ENCODE assay signal across 20 cellular contexts in the genomic region with DNA sequence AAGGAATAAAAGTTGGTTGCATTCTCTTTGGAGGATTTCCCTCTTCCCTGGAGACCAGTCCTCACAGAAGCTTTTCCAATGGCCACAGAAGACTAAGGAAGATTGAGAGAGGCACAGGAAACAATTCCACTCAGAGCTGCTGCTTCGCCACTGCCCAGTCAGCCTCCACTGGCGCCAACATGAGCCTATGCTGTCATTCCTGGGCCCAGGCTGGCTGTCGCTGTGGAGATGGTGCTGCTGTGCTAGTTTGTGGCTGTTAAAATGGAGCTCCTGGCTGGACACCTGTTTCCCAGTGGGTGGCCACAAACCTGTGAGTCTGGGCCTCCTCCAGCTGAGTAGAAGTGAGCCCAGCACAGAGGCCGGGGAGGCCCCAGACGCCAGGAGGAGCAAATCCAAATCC. TPM values are rescaled to one million over a fixed set of nuclear protein-coding genes. Genes with fewer than 3 reads are reported as not detected.
A peak's percentile ranks its signal among the peaks of the same experiment; 100 is the strongest.
DNase-seq lines count a peak whose midpoint lies in the region; ATAC-seq and TF ChIP-seq lines count a peak whose summit lies in the region.
"Had no signal": no experiment of that assay in that cellular context is flagged by ENCODE, and none has a peak within 500 bp of the region (broad histone marks: within the 10 kb centered on the region; RNA-seq: fewer than 3 reads in every experiment).

No MANE protein-coding gene starts in this region.

- H3K4me3 ChIP-seq in SJCRH30, result no peak overlapping the region
- H3K4me3 ChIP-seq in dorsolateral prefrontal cortex, result no peak overlapping the region
- H3K4me3 ChIP-seq in esophagus squamous epithelium, result no peak overlapping the region
- H3K4me3 ChIP-seq: GM23338, MG63 had no signal

- H3K4me1 ChIP-seq in SJCRH30, result no peaks in the 10 kb centered on the region
- H3K4me1 ChIP-seq in esophagus squamous epithelium, result peaks cover 0 to 14% (median 9%) of the 10 kb centered on the region in 3 donors

- H3K9me3 ChIP-seq in SJCRH30 (replicated peaks), result no peaks in the 10 kb centered on the region
- H3K9me3 ChIP-seq in esophagus squamous epithelium, result no peaks in the 10 kb centered on the region
- H3K9me3 ChIP-seq: MG63 had no signal

- intact Hi-C loops in dorsolateral prefrontal cortex (cut with DNase I), result no loop called here
- intact Hi-C loops in esophagus squamous epithelium (cut with DNase I), result no loop called here

- H3K27ac ChIP-seq in SJCRH30 (no peak overlapping the region), dorsolateral prefrontal cortex (peak overlapping the region in 42 of 59 donors; percentile 3 to 99 (median 55)), esophagus squamous epithelium (no peak overlapping the region)

- H3K36me3 ChIP-seq in SJCRH30 (no peaks in the 10 kb centered on the region; the same call in 1 of the 2 replicates), esophagus squamous epithelium (peaks cover 0 to 6% (median 0%) of the 10 kb centered on the region in 3 donors)
- H3K36me3 ChIP-seq: MG63 had no signal

- TF ChIP-seq CTCF in dorsolateral prefrontal cortex (IDR thresholded peaks at IDR 0.05 in 54 of 56, conservative IDR thresholded peaks at IDR 0.05 in 2 of 56; ENCODE audit: low read depth in 1 of 56, partially characterized antibody in 56 of 56) (no peak), esophagus squamous epithelium (IDR thresholded peaks at IDR 0.05) (no peak)

- TF ChIP-seq POLR2A in esophagus squamous epithelium (IDR thresholded peaks at IDR 0.05), result no peak

- H3K27me3 ChIP-seq in SJCRH30, result no peaks in the 10 kb centered on the region
- no peaks in the 10 kb centered on the region for H3K27me3 ChIP-seq in dorsolateral prefrontal cortex
- no peaks in the 10 kb centered on the region for H3K27me3 ChIP-seq in esophagus squamous epithelium
- H3K27me3 ChIP-seq: MG63 had no signal

- WGBS in esophagus squamous epithelium, 2 donors, result 92% methylated on average over 5 of the region's 5 CpGs; no CpG with 5 or more reads in 1 of the 2 donors

- ATAC-seq in GM21423 (IDR thresholded peaks at IDR 0.05; ENCODE audit: unreplicated experiment), result no peak
- ATAC-seq: GM23338 had no signal

- DNase-seq in SJCRH30, result peak; percentile 14 to 25
- DNase-seq in dorsolateral prefrontal cortex, result peak in 8 of 10 donors; percentile 38 to 55 (median 48)
- peak; percentile 53 for DNase-seq in midbrain (lab: John Stamatoyannopoulos, UW)
- DNase-seq in putamen (ENCODE audit: low spot score), result peak; percentile 41
- no peak for DNase-seq in SW 1271 (lab: John Stamatoyannopoulos, UW)
- no peak for DNase-seq in esophagus squamous epithelium (lab: John Stamatoyannopoulos, UW)
- no peak for DNase-seq in NCI-H187 treated with DMSO at 0.1 percent for 48 hours (lab: John Stamatoyannopoulos, UW)
- DNase-seq: CD4-positive, CD25-positive, alpha-beta regulatory T cell; H9; KBM-7; MG63; NCI-H1105 treated with DMSO at 0.1 percent for 48 hours; NCI-H1694; NCI-H2081; NCI-H2227 treated with DMSO at 0.1 percent for 48 hours; NCI-H526 treated with DMSO at 0.1 percent for 48 hours; Right ventricle myocardium superior; RPMI8226 had no signal

RNA-seq across cellular contexts. Expression of gene P2RX7, which starts 6.6 kb away (rescaled TPM):
- total RNA-seq in SJCRH30 (2014; rRNA removed; shearing (Covaris generic)), result 1.3 and 2.5 TPM in 2 replicates
- total RNA-seq in dorsolateral prefrontal cortex (100 to 1,000 TPM in 20 of 120 experiments, 10 to 100 TPM in 100; 21.6 to 148 (median 62.3) TPM), esophagus squamous epithelium (1 to 10 TPM; 1.6 to 2.7 (median 2.2) TPM)

Comparison
In these comparisons a context has a peak if more than half of its experiments do, and no peak if none do; other contexts are left out.
1. DNase-seq: peak in SJCRH30 (2 of 2), dorsolateral prefrontal cortex (8 of 10), midbrain (single experiment) and putamen (single experiment); none in SW 1271 (0 of 2), esophagus squamous epithelium (single experiment) and NCI-H187 treated with DMSO at 0.1 percent for 48 hours (single experiment).
2. H3K27ac ChIP-seq: peak in dorsolateral prefrontal cortex (42 of 59); none in SJCRH30 (single experiment) and esophagus squamous epithelium (0 of 4).